In genomic region chr20:44102582-44102981, GRCh38 we compare ENCODE assay signal across 7 cellular contexts.
"Had no signal": no experiment of that assay in that cellular context is flagged by ENCODE, and none has a peak within 500 bp of the region (broad histone marks: within the 10 kb centered on the region; RNA-seq: fewer than 3 reads in every experiment).

No MANE protein-coding gene starts in this region.

- H3K4me3 ChIP-seq: K562 had no signal

- DNase-seq: IMR-90, KBM-7, KG1 had no signal

- H3K27ac ChIP-seq: HL-60, KMS-11 had no signal

- FAIRE-seq: HepG2, K562 had no signal

- ATAC-seq: HepG2, K562 had no signal
